Comparison of ENCODE assay signal across 1 cellular context in the genomic region with DNA sequence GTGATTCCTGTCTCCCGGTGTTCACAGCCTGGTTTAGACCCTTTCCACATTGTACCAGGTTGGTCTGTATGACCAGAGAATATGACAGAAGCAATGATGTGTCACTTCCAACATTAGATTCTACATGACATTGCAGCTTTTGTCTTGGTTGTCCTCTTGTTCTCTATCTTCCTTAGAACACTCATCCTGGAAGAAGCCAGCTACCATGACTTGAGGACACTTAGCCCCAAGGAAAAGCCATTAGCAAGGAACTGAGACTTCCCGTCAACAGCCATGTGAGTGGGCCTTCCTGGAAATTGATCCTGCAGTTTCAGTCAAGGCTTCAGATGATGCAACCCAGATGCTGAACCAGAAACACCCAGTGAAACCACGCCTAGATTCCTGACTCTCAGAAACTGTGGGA.
TF ChIP-seq lines count a peak whose summit lies in the region.

No MANE protein-coding gene starts in this region.

TF ChIP-seq in HCT116, 20 proteins besides CTCF, POLR2A, EP300 and RAD21 (continued from another document):
- TF ChIP-seq MAX (IDR thresholded peaks at IDR 0.05) (peak; percentile 80), JUND (IDR thresholded peaks at IDR 0.05) (no peak), ZNF274 (IDR thresholded peaks at IDR 0.05; ENCODE audit: low read depth, low read length) (no peak), ELF1 (IDR thresholded peaks at IDR 0.05; ENCODE audit: borderline replicate concordance, low read depth) (peak; percentile 24)
